8 cellular contexts compared by ENCODE assay signal in the genomic region with DNA sequence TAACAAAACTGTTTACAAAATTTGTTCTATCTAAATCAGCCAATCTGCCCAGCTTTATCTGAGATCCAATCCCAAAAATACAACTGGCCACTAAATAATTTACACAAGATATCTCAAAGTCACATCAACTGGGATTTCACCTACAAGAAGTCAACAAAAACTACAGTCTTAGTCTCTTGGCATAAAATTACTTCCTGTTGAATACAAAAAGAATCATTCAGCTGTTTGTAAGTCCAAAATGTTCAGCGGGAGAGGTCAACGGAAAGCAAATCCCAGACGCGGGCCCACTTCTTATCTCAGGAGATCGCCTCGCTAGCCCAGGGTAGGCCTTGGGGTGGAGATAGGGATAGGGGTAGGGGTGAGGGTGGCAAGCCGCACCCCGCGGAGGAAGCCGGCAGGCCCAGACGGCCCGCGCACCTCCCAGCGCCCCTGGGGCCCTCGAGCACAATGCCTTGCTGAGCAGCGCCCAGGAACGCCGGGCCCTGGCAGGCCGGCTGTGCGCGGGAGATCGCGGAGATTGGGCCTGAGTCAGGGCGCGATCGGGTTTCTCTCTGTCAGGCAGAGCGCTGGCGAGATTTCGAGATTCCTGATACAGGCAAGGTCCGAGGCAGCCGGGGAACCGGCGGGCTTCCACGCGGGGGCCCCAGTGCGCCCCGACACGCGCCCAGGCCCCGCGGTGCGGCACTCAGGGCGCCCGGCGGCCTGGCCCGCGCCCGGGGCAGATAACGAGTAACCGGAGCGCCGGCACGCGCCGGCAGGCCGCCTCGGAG. TPM values are rescaled to one million over a fixed set of nuclear protein-coding genes. Genes with fewer than 3 reads are reported as not detected.
A peak's percentile ranks its signal among the peaks of the same experiment; 100 is the strongest.
DNase-seq lines count a peak whose midpoint lies in the region; ATAC-seq and TF ChIP-seq lines count a peak whose summit lies in the region.

No MANE protein-coding gene starts in this region.

- H3K27me3 ChIP-seq in duodenal mucosa (ENCODE audit: control insufficient read depth in 1 of 2, insufficient read depth in 2 of 2, low read length in 2 of 2) (no peaks in the 10 kb centered on the region), lower lobe of right lung (ENCODE audit: low read depth) (no peaks in the 10 kb centered on the region)

- POLR2A ChIA-PET in activated CD4-positive, alpha-beta memory T cell treated with anti-CD3 and anti-CD28 coated beads, Interleukin-2, amount 10 ng/mL, durations not matched to agents 7 days and 5 days (lab: Charles Lee): interaction anchor here (0.7 to 8.0 kb wide), 31 partner anchors 8 to 250 kb away, joined by 3 to 128 read pairs (median 5); a partner anchor contains a TSS

- H3K27ac ChIP-seq in duodenal mucosa (ENCODE audit: low read depth, low read length): peak overlapping the region; percentile 91
- peak overlapping the region; percentile 95 for H3K27ac ChIP-seq in lower lobe of right lung

- no peaks in the 10 kb centered on the region for H3K27me3 Mint-ChIP-seq in activated CD4-positive, alpha-beta memory T cell treated with anti-CD3 and anti-CD28 coated beads, Interleukin-2, amount 10 ng/mL, durations not matched to agents 7 days and 5 days

- peak overlapping the region; percentile 96 for H3K27ac Mint-ChIP-seq in activated CD4-positive, alpha-beta memory T cell treated with anti-CD3 and anti-CD28 coated beads, Interleukin-2, amount 10 ng/mL, durations not matched to agents 7 days and 5 days

- H3K36me3 ChIP-seq in duodenal mucosa (ENCODE audit: control insufficient read depth in 1 of 2, insufficient read depth in 2 of 2, low read length in 2 of 2) (peaks cover 8 to 31% of the 10 kb centered on the region in 2 donors), lower lobe of right lung (peaks cover 36% of the 10 kb centered on the region)

- peak overlapping the region; percentile 93 to 95 for H3K9ac ChIP-seq in duodenal mucosa (ENCODE audit: low read depth in 1 of 2, low read length in 2 of 2)

- peak overlapping the region; percentile 88 for H3K4me3 Mint-ChIP-seq in activated CD4-positive, alpha-beta memory T cell treated with anti-CD3 and anti-CD28 coated beads, Interleukin-2, amount 10 ng/mL, durations not matched to agents 7 days and 5 days

- H3K9me3 ChIP-seq in duodenal mucosa (ENCODE audit: control insufficient read depth in 1 of 2, low read length in 2 of 2) (no peaks in the 10 kb centered on the region), lower lobe of right lung (no peaks in the 10 kb centered on the region)

- H3K9me3 Mint-ChIP-seq in activated CD4-positive, alpha-beta memory T cell treated with anti-CD3 and anti-CD28 coated beads, Interleukin-2, amount 10 ng/mL, durations not matched to agents 7 days and 5 days: no peaks in the 10 kb centered on the region

- peaks cover 57% of the 10 kb centered on the region for H3K4me1 Mint-ChIP-seq in activated CD4-positive, alpha-beta memory T cell treated with anti-CD3 and anti-CD28 coated beads, Interleukin-2, amount 10 ng/mL, durations not matched to agents 7 days and 5 days

- CTCF ChIA-PET in activated CD4-positive, alpha-beta memory T cell treated with anti-CD3 and anti-CD28 coated beads, Interleukin-2, amount 10 ng/mL, durations not matched to agents 7 days and 5 days (lab: Charles Lee): interaction anchor here (0.8 to 2.5 kb wide), 10 partner anchors 45 to 252 kb away, joined by 3 to 12 read pairs (median 6); no protein-coding TSS in a partner anchor

- TF ChIP-seq CTCF in AG09319 (IDR thresholded peaks at IDR 0.05; ENCODE audit: low read depth, low read length) (peak; percentile 8; the same call in 1 of the 2 replicates), lower lobe of right lung (IDR thresholded peaks at IDR 0.05) (no peak)

- DNase-seq in AG09319 (ENCODE audit: extremely low read depth, low read depth) (peak; percentile 52), NCI-H510A treated with DMSO at 0.1 percent for 48 hours (lab: John Stamatoyannopoulos, UW) (peak; percentile 34), lower lobe of right lung (peak; percentile 80)
- DNase-seq in activated CD4-positive, alpha-beta memory T cell treated with anti-CD3 and anti-CD28 coated beads, Interleukin-2, amount 10 ng/mL, durations not matched to agents 7 days and 5 days: peak; percentile 80
- peak; percentile 27 to 62 (median 40) for DNase-seq in stimulated activated CD4-positive, alpha-beta T cell treated with anti-CD3 and anti-CD28 coated beads, TNF-alpha, amount 100 ng/mL, for 24 hours (ENCODE audit: low read depth in 3 of 3)

- peak; percentile 82 for ATAC-seq in GM18867 (IDR thresholded peaks at IDR 0.05; ENCODE audit: unreplicated experiment)
- peak; percentile 57 for ATAC-seq in HG03103 (IDR thresholded peaks at IDR 0.05; ENCODE audit: low read depth, unreplicated experiment)
- ATAC-seq in lower lobe of right lung: peak; percentile 88 to 89

- intact Hi-C loops in lower lobe of right lung (cut with DNase I): no loop called here

- H3K4me3 ChIP-seq in duodenal mucosa (ENCODE audit: low read depth in 1 of 2, low read length in 2 of 2) (peak overlapping the region; percentile 92 to 96), lower lobe of right lung (peak overlapping the region; percentile 93)

- H3K4me1 ChIP-seq in duodenal mucosa (ENCODE audit: control insufficient read depth in 1 of 2, insufficient read depth in 2 of 2, low read length in 2 of 2) (peaks cover 3 to 17% of the 10 kb centered on the region in 2 donors), lower lobe of right lung (peaks cover 18% of the 10 kb centered on the region)

- peaks cover 53% of the 10 kb centered on the region for H3K36me3 Mint-ChIP-seq in activated CD4-positive, alpha-beta memory T cell treated with anti-CD3 and anti-CD28 coated beads, Interleukin-2, amount 10 ng/mL, durations not matched to agents 7 days and 5 days (ENCODE audit: low read depth)

RNA-seq across cellular contexts. Expression of a gene that starts 0.7 kb away (rescaled TPM):
- 100 to 1,000 TPM; 323 to 329 TPM for total RNA-seq in activated CD4-positive, alpha-beta memory T cell treated with anti-CD3 and anti-CD28 coated beads, Interleukin-2, amount 10 ng/mL, durations not matched to agents 7 days and 5 days
- 136 TPM for total RNA-seq in lower lobe of right lung

RNA-seq across cellular contexts. Expression of a gene that starts 6.4 kb away (rescaled TPM):
- 10 to 100 TPM in 1 of 2 experiments, 1 to 10 TPM in 1; 9.8 to 11.9 TPM for total RNA-seq in activated CD4-positive, alpha-beta memory T cell treated with anti-CD3 and anti-CD28 coated beads, Interleukin-2, amount 10 ng/mL, durations not matched to agents 7 days and 5 days
- total RNA-seq in lower lobe of right lung: 5.5 TPM

Comparison
In these comparisons a context has a peak if more than half of its experiments do, and no peak if none do; other contexts are left out.
1. Peak in every context shown above with its lines: DNase-seq, ATAC-seq, H3K4me3 ChIP-seq and H3K27ac ChIP-seq.